ENCODE assay signal across 19 cellular contexts in genomic region chr16:66003196-66003595, GRCh38.
DNase-seq lines count a peak whose midpoint lies in the region; ATAC-seq and TF ChIP-seq lines count a peak whose summit lies in the region.
"Had no signal": no experiment of that assay in that cellular context is flagged by ENCODE, and none has a peak within 500 bp of the region (broad histone marks: within the 10 kb centered on the region; RNA-seq: fewer than 3 reads in every experiment).

No MANE protein-coding gene starts in this region.

- no peak overlapping the region for H2AFZ ChIP-seq in osteoblast (ENCODE audit: low read length)

- H3K36me3 ChIP-seq in upper lobe of right lung (no peaks in the 10 kb centered on the region), osteoblast (ENCODE audit: insufficient read depth, low read length) (no peaks in the 10 kb centered on the region)
- H3K36me3 ChIP-seq: BLaER1 treated with 17β-estradiol and CSF1 and Interleukin-3, amounts not matched to agents 10 nM and 100 nM; HAP-1; SJCRH30 had no signal

- no peaks in the 10 kb centered on the region for H4K20me1 ChIP-seq in osteoblast (ENCODE audit: insufficient read depth, low read length)
- H4K20me1 ChIP-seq: BLaER1 treated with 17β-estradiol and CSF1 and Interleukin-3, amounts not matched to agents 10 nM and 100 nM had no signal

- DNase-seq in GM04504 (ENCODE audit: low read depth): peak; percentile 46
- DNase-seq in amniotic epithelial cell (ENCODE audit: low read depth): peak; percentile 22
- DNase-seq in foreskin fibroblast: peak; percentile 16 to 37
- DNase-seq in upper lobe of right lung: no peak
- no peak for DNase-seq in osteoblast (ENCODE audit: insufficient read length, low spot score, missing footprints)
- DNase-seq: ACHN; CD8-positive, alpha-beta memory T cell; DMS79 treated with DMSO at 0.1 percent for 48 hours; MM.1S; NCI-H1092 treated with DMSO at 0.1 percent for 48 hours; NCI-H1694 treated with DMSO at 0.1 percent for 48 hours; NCI-H345; NCI-H526 treated with DMSO at 0.1 percent for 48 hours; SJCRH30 had no signal

- H3K4me3 ChIP-seq in foreskin fibroblast (ENCODE audit: low read depth in 1 of 2, low read length in 2 of 2): no peak overlapping the region
- H3K4me3 ChIP-seq in upper lobe of right lung: no peak overlapping the region
- no peak overlapping the region for H3K4me3 ChIP-seq in osteoblast (ENCODE audit: insufficient read depth, low read length)
- H3K4me3 ChIP-seq: BLaER1 treated with 17β-estradiol and CSF1 and Interleukin-3, amounts not matched to agents 10 nM and 100 nM; GM12878; HAP-1; SJCRH30 had no signal

- no peak for TF ChIP-seq CTCF in foreskin fibroblast (IDR thresholded peaks at IDR 0.05; ENCODE audit: low read depth, low read length)
- TF ChIP-seq CTCF in upper lobe of right lung (IDR thresholded peaks at IDR 0.05): no peak
- TF ChIP-seq CTCF in osteoblast (IDR thresholded peaks at IDR 0.05; ENCODE audit: extremely low read depth, low read depth, low read length): no peak

- no peak overlapping the region for H3K27ac ChIP-seq in upper lobe of right lung
- H3K27ac ChIP-seq in osteoblast (ENCODE audit: low read depth, low read length): no peak overlapping the region
- H3K27ac ChIP-seq: BLaER1 treated with 17β-estradiol and CSF1 and Interleukin-3, amounts not matched to agents 10 nM and 100 nM; SJCRH30 had no signal

- H3K4me1 ChIP-seq in upper lobe of right lung (no peaks in the 10 kb centered on the region), osteoblast (ENCODE audit: insufficient read depth, low read length) (peaks cover 13% of the 10 kb centered on the region)
- H3K4me1 ChIP-seq: HAP-1 had no signal

- H3K27me3 ChIP-seq in upper lobe of right lung (no peaks in the 10 kb centered on the region), osteoblast (ENCODE audit: insufficient read depth, low read length) (no peaks in the 10 kb centered on the region)
- H3K27me3 ChIP-seq: BLaER1 treated with 17β-estradiol and CSF1 and Interleukin-3, amounts not matched to agents 10 nM and 100 nM; SJCRH30 had no signal

- ATAC-seq in upper lobe of right lung (peak; percentile 56), HG03520 (IDR thresholded peaks at IDR 0.05; ENCODE audit: unreplicated experiment) (no peak), HG03469 (IDR thresholded peaks at IDR 0.05; ENCODE audit: unreplicated experiment) (no peak)
- ATAC-seq: GM12878 had no signal

- no peaks in the 10 kb centered on the region for H3K9me3 ChIP-seq in upper lobe of right lung
- no peaks in the 10 kb centered on the region for H3K9me3 ChIP-seq in osteoblast (ENCODE audit: low read depth, low read length)
- H3K9me3 ChIP-seq: HAP-1, SJCRH30 had no signal

- intact Hi-C loops in upper lobe of right lung (cut with DNase I): no loop called here

- H3K4me2 ChIP-seq in osteoblast (ENCODE audit: insufficient read depth, low read length): no peak overlapping the region
- H3K4me2 ChIP-seq: BLaER1 treated with 17β-estradiol and CSF1 and Interleukin-3, amounts not matched to agents 10 nM and 100 nM had no signal

- H3K79me2 ChIP-seq in osteoblast (ENCODE audit: insufficient read depth, low read length): no peaks in the 10 kb centered on the region

Comparison
In these comparisons a context has a peak if more than half of its experiments do, and no peak if none do; other contexts are left out.
1. DNase-seq: peak in GM04504 (single experiment), amniotic epithelial cell (single experiment) and foreskin fibroblast (2 of 2); none in upper lobe of right lung (single experiment) and osteoblast (single experiment).